In the genomic region with DNA sequence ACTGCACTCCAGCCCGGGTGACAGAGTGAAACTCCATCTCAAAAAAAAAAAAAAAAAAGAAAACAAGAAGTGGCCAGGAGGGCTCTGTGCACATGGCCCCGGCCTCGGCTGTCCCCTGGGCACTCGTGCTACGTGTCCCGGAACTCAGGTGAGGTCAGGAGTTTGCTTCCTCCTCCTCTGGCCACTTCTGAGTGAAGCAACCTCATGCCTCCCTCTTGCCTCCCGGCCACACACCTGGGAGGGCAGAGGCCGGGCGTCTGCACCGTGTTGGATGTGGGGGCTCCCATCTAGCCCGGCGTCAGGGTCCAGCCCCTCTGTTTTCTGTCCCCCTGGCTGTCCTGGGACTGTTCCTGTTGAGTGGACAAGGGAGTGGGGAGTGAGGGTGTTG, we compare ENCODE assay signal across 29 cellular contexts. TPM values are rescaled to one million over a fixed set of nuclear protein-coding genes. Genes with fewer than 3 reads are reported as not detected.
"Had no signal": no experiment of that assay in that cellular context is flagged by ENCODE, and none has a peak within 500 bp of the region (broad histone marks: within the 10 kb centered on the region; RNA-seq: fewer than 3 reads in every experiment).

No MANE protein-coding gene starts in this region.

- DNase-seq: activated CD4-positive, alpha-beta T cell treated with anti-CD3 and anti-CD28 coated beads for 4 hours; activated CD4-positive, alpha-beta T cell treated with anti-CD3 and anti-CD28 coated beads, Interleukin-2, amount 50 U/mL, for 4 hours; activated CD4-positive, CD25-positive, alpha-beta regulatory T cell; activated naive CD4-positive, alpha-beta T cell; activated T-cell treated with anti-CD3 and anti-CD28 coated beads for 4 hours; activated T-cell treated with anti-CD3 and anti-CD28 coated beads, Interleukin-2, amount 50 U/mL, for 72 hours; anterior cingulate cortex; dorsolateral prefrontal cortex; effector memory CD4-positive, alpha-beta T cell; erythroblast; head of caudate nucleus; hypothalamus; immature natural killer cell; mammary epithelial cell; naive B cell; occipital lobe; psoas muscle; spleen; stimulated activated naive CD4-positive, alpha-beta T cell; T-helper 1 cell; uterus had no signal

- H3K27ac ChIP-seq: dorsolateral prefrontal cortex, gastroesophageal sphincter, parathyroid adenoma, psoas muscle, right atrium auricular region, spleen, suprapubic skin, tibial nerve, uterus had no signal

- H3K4me1 Mint-ChIP-seq: immature natural killer cell had no signal

- H3K4me3 ChIP-seq: dorsolateral prefrontal cortex, gastroesophageal sphincter, psoas muscle, right atrium auricular region, spleen, suprapubic skin, tibial nerve, uterus had no signal

- H3K4me3 Mint-ChIP-seq: activated naive CD8-positive, alpha-beta T cell; activated T-cell treated with anti-CD3 and anti-CD28 coated beads, Interleukin-2, amount 50 U/mL, for 72 hours; immature natural killer cell; naive B cell; neural crest cell; T-helper 2 cell treated with Interferon-gamma antibody and Interleukin-4, amounts not matched to agents 5 μg/mL and 100 μg/mL, for 36 hours had no signal

- H3K27ac Mint-ChIP-seq: activated naive CD8-positive, alpha-beta T cell; activated T-cell treated with anti-CD3 and anti-CD28 coated beads, Interleukin-2, amount 50 U/mL, for 72 hours; immature natural killer cell; naive B cell; T-helper 2 cell treated with Interferon-gamma antibody and Interleukin-4, amounts not matched to agents 5 μg/mL and 100 μg/mL, for 36 hours had no signal

- H3K36me3 Mint-ChIP-seq: activated naive CD8-positive, alpha-beta T cell; immature natural killer cell; naive B cell had no signal

- H3K27me3 Mint-ChIP-seq: activated naive CD8-positive, alpha-beta T cell; naive B cell had no signal

- H3K27me3 ChIP-seq: dorsolateral prefrontal cortex, gastroesophageal sphincter, right atrium auricular region, spleen, suprapubic skin, tibial nerve, uterus had no signal

- H3K9me3 ChIP-seq: gastroesophageal sphincter, psoas muscle, right atrium auricular region, spleen, suprapubic skin, tibial nerve, uterus had no signal

- H3K4me1 ChIP-seq: parathyroid adenoma had no signal

- H3K9ac ChIP-seq: parathyroid adenoma had no signal

- ATAC-seq: activated T-cell treated with anti-CD3 and anti-CD28 coated beads, Interleukin-2, amount 50 U/mL, for 72 hours; gastroesophageal sphincter; psoas muscle had no signal

- H3K36me3 ChIP-seq: right atrium auricular region, uterus had no signal

- H3K9me3 Mint-ChIP-seq: activated T-cell treated with anti-CD3 and anti-CD28 coated beads, Interleukin-2, amount 50 U/mL, for 72 hours; immature natural killer cell; naive B cell; neural crest cell; T-helper 2 cell treated with Interferon-gamma antibody and Interleukin-4, amounts not matched to agents 5 μg/mL and 100 μg/mL, for 36 hours had no signal

RNA-seq across cellular contexts. Expression of gene RAC3, which starts 31.9 kb away (rescaled TPM):
- total RNA-seq: psoas muscle had no signal
